ENCODE assay signal across 10 cellular contexts in genomic region chr1:75341537-75341936, GRCh38.
DNase-seq lines count a peak whose midpoint lies in the region; ATAC-seq and TF ChIP-seq lines count a peak whose summit lies in the region.
"Had no signal": no experiment of that assay in that cellular context is flagged by ENCODE, and none has a peak within 500 bp of the region (broad histone marks: within the 10 kb centered on the region; RNA-seq: fewer than 3 reads in every experiment).

No MANE protein-coding gene starts in this region.

- H3F3A ChIP-seq in DOHH2 (ENCODE audit: control insufficient read depth, insufficient read depth): peaks cover 2% of the 10 kb centered on the region; the same call in 1 of the 2 replicates

- TF ChIP-seq CTCF in DOHH2 (IDR thresholded peaks at IDR 0.05; ENCODE audit: low read depth, low read length, poor library complexity, severe bottlenecking): no peak

- no peaks in the 10 kb centered on the region for H3K79me2 ChIP-seq in DOHH2 (ENCODE audit: control insufficient read depth, low read length)

- H3K27me3 ChIP-seq in DOHH2 (ENCODE audit: control insufficient read depth, low read length): no peaks in the 10 kb centered on the region
- H3K27me3 ChIP-seq: transverse colon had no signal

- H3K9me3 ChIP-seq in DOHH2 (ENCODE audit: control insufficient read depth, insufficient read depth, low read length): no peaks in the 10 kb centered on the region
- H3K9me3 ChIP-seq: transverse colon had no signal

- DNase-seq in DMS53 (lab: John Stamatoyannopoulos, UW): no peak
- DNase-seq in SIG-M5 treated with dmso at 0.1 percent for 504 hours (lab: John Stamatoyannopoulos, UW; ENCODE audit: unreplicated experiment): no peak
- no peak for DNase-seq in AML-193 (lab: John Stamatoyannopoulos, UW)
- DNase-seq in NK-92 (lab: John Stamatoyannopoulos, UW; ENCODE audit: unreplicated experiment): no peak
- DNase-seq: kidney glomerular epithelial cell, transverse colon had no signal

- ATAC-seq in GM19372 (IDR thresholded peaks at IDR 0.05; ENCODE audit: low read depth, unreplicated experiment) (peak; percentile 45), HG02678 (IDR thresholded peaks at IDR 0.05; ENCODE audit: unreplicated experiment) (peak; percentile 42), HG03442 (IDR thresholded peaks at IDR 0.05; ENCODE audit: unreplicated experiment) (peak; percentile 51)

- no peaks in the 10 kb centered on the region for H3K9me2 ChIP-seq in DOHH2 (replicated peaks; ENCODE audit: control insufficient read depth, low read length)

- H3K4me3 ChIP-seq in DOHH2 (ENCODE audit: low read length): 0 out of 2 replicates have a peak overlapping the region, but pooled peaks have one; percentile 11
- H3K4me3 ChIP-seq: transverse colon had no signal

- peaks cover 54% of the 10 kb centered on the region for H3K4me1 ChIP-seq in DOHH2 (ENCODE audit: control insufficient read depth, low read length)
- H3K4me1 ChIP-seq: transverse colon had no signal

- no peaks in the 10 kb centered on the region for H4K20me1 ChIP-seq in DOHH2 (ENCODE audit: control insufficient read depth, insufficient read depth, low read depth, low read length)

- peak overlapping the region; percentile 43 for H3K4me2 ChIP-seq in DOHH2 (ENCODE audit: low read length)

- H3K27ac ChIP-seq in DOHH2 (ENCODE audit: low read depth, low read length): no peak overlapping the region
- H3K27ac ChIP-seq: transverse colon had no signal

- H3K36me3 ChIP-seq in DOHH2 (ENCODE audit: control insufficient read depth, low read length): no peaks in the 10 kb centered on the region
- H3K36me3 ChIP-seq: transverse colon had no signal
